8 cellular contexts compared by ENCODE assay signal in the genomic region with DNA sequence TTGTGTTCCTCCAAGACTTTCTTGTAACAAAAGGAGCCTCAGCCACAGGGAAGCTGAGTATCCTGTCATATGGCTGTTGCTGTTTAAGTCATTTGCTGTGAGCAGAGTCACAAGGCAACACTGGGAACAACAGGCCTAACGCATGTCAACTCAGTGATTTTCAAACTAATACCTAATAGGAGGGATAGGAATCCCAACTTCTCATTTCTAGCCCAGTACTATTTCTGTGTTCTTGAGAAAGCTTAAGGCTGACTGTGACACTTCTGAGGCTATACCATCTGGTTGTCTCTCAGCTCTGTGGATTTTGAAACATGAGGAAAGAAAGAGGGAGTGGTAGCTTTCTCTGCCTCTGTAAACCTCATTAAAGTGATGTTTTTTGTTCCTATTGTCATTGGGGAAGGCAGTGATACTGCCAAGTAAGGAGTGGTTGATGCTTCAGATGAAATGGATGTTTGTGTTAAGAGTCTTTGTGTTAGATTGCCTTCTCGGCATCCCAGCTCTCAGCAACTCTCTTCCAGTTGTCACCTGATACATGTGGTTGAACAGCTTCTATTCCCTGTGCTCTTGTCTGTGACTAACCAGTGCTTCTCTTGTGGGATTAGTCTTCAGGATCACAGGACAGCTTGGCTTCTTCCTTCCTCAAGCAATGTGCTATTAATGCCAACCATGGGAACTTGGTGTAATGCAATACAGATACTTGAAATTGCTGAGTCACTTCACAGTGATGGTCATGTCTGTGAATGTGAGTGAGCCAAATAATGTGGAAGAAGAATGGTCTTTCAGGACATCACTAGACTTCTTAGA.
DNase-seq lines count a peak whose midpoint lies in the region; ATAC-seq and TF ChIP-seq lines count a peak whose summit lies in the region.

No MANE protein-coding gene starts in this region.

- H3K36me3 ChIP-seq in heart right ventricle = no peaks in the 10 kb centered on the region

- no peak overlapping the region for H3K27ac Mint-ChIP-seq in activated naive CD4-positive, alpha-beta T cell treated with anti-CD3 and anti-CD28 coated beads for 36 hours

- H3K27me3 ChIP-seq in heart right ventricle = no peaks in the 10 kb centered on the region

- DNase-seq in SIG-M5 treated with dmso at 0.1 percent for 504 hours (lab: John Stamatoyannopoulos, UW; ENCODE audit: unreplicated experiment) (peak; percentile 41), SIG-M5 (lab: John Stamatoyannopoulos, UW) (no peak), SKM-1 (lab: John Stamatoyannopoulos, UW; ENCODE audit: unreplicated experiment) (peak; percentile 49), heart right ventricle (no peak), superior temporal gyrus (ENCODE audit: extremely low spot score) (peak; percentile 47), C1 segment of cervical spinal cord (lab: John Stamatoyannopoulos, UW) (no peak)
- no peak for DNase-seq in activated naive CD4-positive, alpha-beta T cell treated with anti-CD3 and anti-CD28 coated beads for 36 hours

- H3K4me3 Mint-ChIP-seq in activated naive CD4-positive, alpha-beta T cell treated with anti-CD3 and anti-CD28 coated beads for 36 hours = no peak overlapping the region

- ATAC-seq in heart right ventricle (peak in 7 of 8 donors; percentile 12 to 88 (median 66)), GM19395 (IDR thresholded peaks at IDR 0.05; ENCODE audit: unreplicated experiment) (no peak)

- CTCF ChIA-PET in activated naive CD4-positive, alpha-beta T cell treated with anti-CD3 and anti-CD28 coated beads for 36 hours (lab: Charles Lee) = interaction anchor here (0.6 to 0.7 kb wide), 2 partner anchors 109 to 139 kb away, joined by 3 read pairs; no protein-coding TSS in a partner anchor

- no peaks in the 10 kb centered on the region for H3K9me3 Mint-ChIP-seq in activated naive CD4-positive, alpha-beta T cell treated with anti-CD3 and anti-CD28 coated beads for 36 hours

- TF ChIP-seq CTCF in heart right ventricle (IDR thresholded peaks at IDR 0.05) = no peak

- 55 to 56% methylated on average over 2 of the region's 2 CpGs for WGBS in heart right ventricle, 2 donors

- H3K9me3 ChIP-seq in heart right ventricle = no peaks in the 10 kb centered on the region

- H3K4me1 ChIP-seq in heart right ventricle = peaks cover 3 to 41% (median 17%) of the 10 kb centered on the region in 9 donors

- H3K27me3 Mint-ChIP-seq in activated naive CD4-positive, alpha-beta T cell treated with anti-CD3 and anti-CD28 coated beads for 36 hours (ENCODE audit: low read depth) = no peaks in the 10 kb centered on the region

- H3K4me1 Mint-ChIP-seq in activated naive CD4-positive, alpha-beta T cell treated with anti-CD3 and anti-CD28 coated beads for 36 hours (ENCODE audit: low read depth) = no peaks in the 10 kb centered on the region

- intact Hi-C loops in heart right ventricle (cut with DNase I) = loop anchor here in 3 of 10 donors (10.0 kb wide), 2 partner anchors 111 to 171 kb away; no protein-coding TSS in a partner anchor
- intact Hi-C loops in activated naive CD4-positive, alpha-beta T cell treated with anti-CD3 and anti-CD28 coated beads for 36 hours (cut with micrococcal nuclease) = no loop called here

- peak overlapping the region in 8 of 10 donors; percentile 2 to 83 (median 53) for H3K27ac ChIP-seq in heart right ventricle

- no peak overlapping the region for H3K4me3 ChIP-seq in heart right ventricle

- no peaks in the 10 kb centered on the region for H3K36me3 Mint-ChIP-seq in activated naive CD4-positive, alpha-beta T cell treated with anti-CD3 and anti-CD28 coated beads for 36 hours (ENCODE audit: low read depth)

Comparison
In these comparisons a context has a peak if more than half of its experiments do, and no peak if none do; other contexts are left out.
1. DNase-seq: peak in SIG-M5 treated with dmso at 0.1 percent for 504 hours (single experiment), SKM-1 (single experiment) and superior temporal gyrus (single experiment); none in SIG-M5 (single experiment), heart right ventricle (0 of 2), C1 segment of cervical spinal cord (0 of 14) and activated naive CD4-positive, alpha-beta T cell treated with anti-CD3 and anti-CD28 coated beads for 36 hours (single experiment).